In the genomic region with DNA sequence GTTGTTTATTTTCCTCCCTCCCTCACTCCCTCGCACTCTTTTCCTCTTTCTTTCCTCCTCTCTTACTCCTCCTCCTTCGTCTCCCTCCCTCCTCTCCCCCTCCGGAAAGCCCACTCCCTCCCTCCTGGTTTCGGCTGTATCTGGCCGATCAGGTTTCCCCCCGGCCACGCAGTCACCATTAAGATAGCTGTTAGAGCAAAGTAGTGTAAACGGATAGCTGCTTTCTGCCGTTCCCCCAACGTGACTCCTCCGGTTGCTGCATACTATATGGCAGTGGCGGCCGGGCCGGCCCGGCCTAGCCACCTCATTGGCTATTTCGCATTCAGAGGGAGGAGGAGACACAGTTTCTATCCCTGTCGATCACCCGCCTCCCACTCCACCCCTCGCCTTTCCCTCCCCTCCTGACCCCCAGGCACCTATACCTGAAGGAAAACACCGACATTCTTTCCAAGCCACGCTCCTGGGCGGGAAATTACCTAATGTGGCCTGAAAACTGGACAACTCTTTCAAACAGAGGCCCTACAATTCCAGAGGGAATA, we compare ENCODE assay signal across 8 cellular contexts. TPM values are rescaled to one million over a fixed set of nuclear protein-coding genes. Genes with fewer than 3 reads are reported as not detected.
DNase-seq lines count a peak whose midpoint lies in the region; ATAC-seq lines count a peak whose summit lies in the region.

A gene (minus strand): TSS at position 272 of the 539 bp plus-strand sequence. CDS start 277 bp downstream, outside the sequence.

- H3K27ac ChIP-seq in BLaER1, result no peak within 1 kb of the TSS

- H3K27me3 ChIP-seq in BLaER1, result peaks cover 70% of the 10 kb centered on the region

- H3K36me3 ChIP-seq in BLaER1, result no peaks in the 10 kb centered on the region

- intact Hi-C loops in Right ventricle myocardium inferior (cut with DNase I), result loop anchor here (5.0 kb wide), 1 partner anchor 258 kb away; a partner anchor contains a TSS

- H3K27me3 Mint-ChIP-seq in activated naive CD8-positive, alpha-beta T cell, result peaks cover 48% of the 10 kb centered on the region

- peak; percentile 49 for ATAC-seq in GM19035 (IDR thresholded peaks at IDR 0.05; ENCODE audit: unreplicated experiment)
- ATAC-seq in Right ventricle myocardium inferior, result peak; percentile 90

- peaks cover 29% of the 10 kb centered on the region for H4K20me1 ChIP-seq in BLaER1

- no peak within 1 kb of the TSS for H3K9ac ChIP-seq in BLaER1

- peak within 1 kb of the TSS; percentile 65 for H3K4me3 ChIP-seq in BLaER1

- H3K4me2 ChIP-seq in BLaER1, result peak within 1 kb of the TSS; percentile 95

- H3K9me3 Mint-ChIP-seq in activated naive CD8-positive, alpha-beta T cell (ENCODE audit: low read depth), result no peaks in the 10 kb centered on the region

- DNase-seq in HPDE6-E6E7 (ENCODE audit: extremely low spot score) (peak; percentile 86), NCI-H82 (lab: John Stamatoyannopoulos, UW) (peak; percentile 91), Right ventricle myocardium inferior (ENCODE audit: missing footprints) (peak; percentile 75), occipital lobe (lab: John Stamatoyannopoulos, UW) (peak; percentile 47)
- DNase-seq in NK-92 treated with Interleukin-12 subunit alpha and Interleukin-12 subunit beta, amount 100 ng/mL, for 24 hours (lab: John Stamatoyannopoulos, UW), result no peak

- peaks cover 18% of the 10 kb centered on the region for H3K4me1 Mint-ChIP-seq in activated naive CD8-positive, alpha-beta T cell (ENCODE audit: low read depth)

- H3K4me3 Mint-ChIP-seq in activated naive CD8-positive, alpha-beta T cell, result peak within 1 kb of the TSS; percentile 89

- peaks cover 3% of the 10 kb centered on the region for H3K36me3 Mint-ChIP-seq in activated naive CD8-positive, alpha-beta T cell

- H3K9me3 ChIP-seq in BLaER1, result peaks cover 10% of the 10 kb centered on the region

- H3K27ac Mint-ChIP-seq in activated naive CD8-positive, alpha-beta T cell, result no peak within 1 kb of the TSS

- peaks cover 21% of the 10 kb centered on the region for H3K4me1 ChIP-seq in BLaER1

RNA-seq across cellular contexts. Expression of the gene that starts here (rescaled TPM):
- 1.4 TPM for total RNA-seq in Right ventricle myocardium inferior
- 0.78 TPM for total RNA-seq in occipital lobe

Comparison
In these comparisons a context has a peak if more than half of its experiments do, and no peak if none do; other contexts are left out.
1. Peak in DNase-seq in occipital lobe; RNA of the gene not detected or under 1 TPM.